Comparison of ENCODE assay signal across 1 cellular context in genomic region chr6:167113047-167113446, GRCh38.
TF ChIP-seq lines count a peak whose summit lies in the region.

No MANE protein-coding gene starts in this region.

TF ChIP-seq in SK-N-SH, 30 proteins besides CTCF, POLR2A, EP300 and RAD21 (continued from another document):
- no peak for TF ChIP-seq USF2 (IDR thresholded peaks at IDR 0.05; ENCODE audit: borderline replicate concordance, low read depth, low read length)
